ENCODE assay signal across 8 cellular contexts in genomic region chr22:30425616-30426394, GRCh38. TPM values are rescaled to one million over a fixed set of nuclear protein-coding genes. Genes with fewer than 3 reads are reported as not detected.
A peak's percentile ranks its signal among the peaks of the same experiment; 100 is the strongest.
DNase-seq lines count a peak whose midpoint lies in the region; ATAC-seq and TF ChIP-seq lines count a peak whose summit lies in the region.

MTFP1 (plus strand) TSS chr22:30425768; CDS start chr22:30425880, 112 bp downstream.

- in situ Hi-C loops in GM18951 (cut with MboI; ENCODE audit: low sequenced_read_pairs, unreplicated experiment), result no loop called here

- peaks cover 29% of the 10 kb centered on the region for H3K36me3 Mint-ChIP-seq in stimulated activated memory B cell treated with anti-CD40 and anti-IgM and Interleukin-4, amounts not matched to agents 10 μg/mL and 1 μg/mL and 100 μg/mL, for 72 hours

- H2BK15ac ChIP-seq in mesendoderm (replicated peaks; ENCODE audit: low read depth), result no peak within 1 kb of the TSS

- peaks cover 3% of the 10 kb centered on the region for H3K79me1 ChIP-seq in mesendoderm (ENCODE audit: low read length)

- no peak for ATAC-seq in stimulated activated memory B cell treated with anti-CD40 and anti-IgM and Interleukin-4, amounts not matched to agents 10 μg/mL and 1 μg/mL and 100 μg/mL, for 72 hours

- H3K36me3 ChIP-seq in ACC112 (ENCODE audit: insufficient read depth, low read length) (peaks cover 10% of the 10 kb centered on the region; the same call in 1 of the 2 replicates), endocrine pancreas (ENCODE audit: control insufficient read depth, insufficient read depth, low read length) (no peaks in the 10 kb centered on the region), mesendoderm (ENCODE audit: control insufficient read depth, insufficient read depth, low read length) (no peaks in the 10 kb centered on the region)

- H3K23ac ChIP-seq in mesendoderm (ENCODE audit: low read length), result no peak within 1 kb of the TSS

- H3K79me2 ChIP-seq in ACC112 (ENCODE audit: control insufficient read depth, insufficient read depth, low read length, unreplicated experiment), result peaks cover 6% of the 10 kb centered on the region
- no peaks in the 10 kb centered on the region for H3K79me2 ChIP-seq in mesendoderm (ENCODE audit: control insufficient read depth, insufficient read depth, low read length)

- H3K27ac Mint-ChIP-seq in stimulated activated memory B cell treated with anti-CD40 and anti-IgM and Interleukin-4, amounts not matched to agents 10 μg/mL and 1 μg/mL and 100 μg/mL, for 72 hours, result peak within 1 kb of the TSS; percentile 94

- H3K18ac ChIP-seq in mesendoderm (ENCODE audit: low read length), result peak within 1 kb of the TSS; percentile 84

- no peaks in the 10 kb centered on the region for H3K9me3 Mint-ChIP-seq in stimulated activated memory B cell treated with anti-CD40 and anti-IgM and Interleukin-4, amounts not matched to agents 10 μg/mL and 1 μg/mL and 100 μg/mL, for 72 hours

- TF ChIP-seq POLR2A in GM18951 (IDR thresholded peaks at IDR 0.05; ENCODE audit: extremely low read depth, insufficient read depth, insufficient read length), result peak; percentile 79

- H3K9ac ChIP-seq in endocrine pancreas (ENCODE audit: control insufficient read depth, insufficient read depth, low read length), result peak within 1 kb of the TSS; percentile 65
- peak within 1 kb of the TSS; percentile 82 for H3K9ac ChIP-seq in mesendoderm (ENCODE audit: low read length)

- H3K4me3 ChIP-seq in ACC112 (ENCODE audit: low read depth, low read length), result peak within 1 kb of the TSS; percentile 79
- peak within 1 kb of the TSS; percentile 57 for H3K4me3 ChIP-seq in endocrine pancreas (ENCODE audit: control insufficient read depth, insufficient read depth, low read length)
- H3K4me3 ChIP-seq in mesendoderm (ENCODE audit: low read length), result peak within 1 kb of the TSS; percentile 63

- peak within 1 kb of the TSS; percentile 64 for H3K4ac ChIP-seq in mesendoderm (ENCODE audit: low read depth, low read length)

- no peaks in the 10 kb centered on the region for H3K9me3 ChIP-seq in endocrine pancreas (ENCODE audit: control insufficient read depth, low read length)

- peak within 1 kb of the TSS; percentile 30 for H3K4me2 ChIP-seq in mesendoderm (ENCODE audit: low read length)

- H2AFZ ChIP-seq in ACC112 (ENCODE audit: low read length, unreplicated experiment), result peak within 1 kb of the TSS; percentile 4

- H3K27me3 Mint-ChIP-seq in stimulated activated memory B cell treated with anti-CD40 and anti-IgM and Interleukin-4, amounts not matched to agents 10 μg/mL and 1 μg/mL and 100 μg/mL, for 72 hours, result no peaks in the 10 kb centered on the region

- no peak within 1 kb of the TSS for H2BK120ac ChIP-seq in mesendoderm (ENCODE audit: low read depth, low read length)

- peak within 1 kb of the TSS; percentile 95 for H3K56ac ChIP-seq in mesendoderm (ENCODE audit: low read length)

- H3K27me3 ChIP-seq in ACC112 (ENCODE audit: insufficient read depth, low read length), result no peaks in the 10 kb centered on the region
- H3K27me3 ChIP-seq in endocrine pancreas (ENCODE audit: control insufficient read depth, insufficient read depth, low read length), result no peaks in the 10 kb centered on the region
- no peaks in the 10 kb centered on the region for H3K27me3 ChIP-seq in mesendoderm (ENCODE audit: insufficient read depth, low read length, poor library complexity)

- peaks cover 51% of the 10 kb centered on the region for H3K4me1 Mint-ChIP-seq in stimulated activated memory B cell treated with anti-CD40 and anti-IgM and Interleukin-4, amounts not matched to agents 10 μg/mL and 1 μg/mL and 100 μg/mL, for 72 hours

- peaks cover 39% of the 10 kb centered on the region for H3K4me1 ChIP-seq in ACC112 (ENCODE audit: control insufficient read depth, insufficient read depth, low read length, unreplicated experiment)
- peaks cover 5% of the 10 kb centered on the region for H3K4me1 ChIP-seq in endocrine pancreas (ENCODE audit: control insufficient read depth, insufficient read depth, low read length)
- peaks cover 17% of the 10 kb centered on the region for H3K4me1 ChIP-seq in mesendoderm (ENCODE audit: control insufficient read depth, low read depth, low read length)

- no peak within 1 kb of the TSS for H2AK5ac ChIP-seq in mesendoderm (ENCODE audit: low read length)

- H3K27ac ChIP-seq in ACC112 (ENCODE audit: low read depth, low read length) (peak within 1 kb of the TSS; percentile 100), mesendoderm (ENCODE audit: low read depth, low read length) (peak within 1 kb of the TSS; percentile 83)

- no peak within 1 kb of the TSS for H2BK5ac ChIP-seq in mesendoderm (ENCODE audit: low read length)

- H4K5ac ChIP-seq in mesendoderm (ENCODE audit: low read length), result peak within 1 kb of the TSS; percentile 47

- no peak within 1 kb of the TSS for H4K8ac ChIP-seq in mesendoderm (ENCODE audit: low read depth, low read length)

- H3K4me3 Mint-ChIP-seq in stimulated activated memory B cell treated with anti-CD40 and anti-IgM and Interleukin-4, amounts not matched to agents 10 μg/mL and 1 μg/mL and 100 μg/mL, for 72 hours, result peak within 1 kb of the TSS; percentile 99

- DNase-seq in NCI-H510A treated with DMSO at 0.1 percent for 48 hours (lab: John Stamatoyannopoulos, UW) (peak; percentile 48), mesendoderm (peak; percentile 95), GOT3 (lab: John Stamatoyannopoulos, UW) (no peak)
- DNase-seq in activated CD8-positive, alpha-beta memory T cell treated with anti-CD3 and anti-CD28 coated beads for 24 hours, result peak; percentile 86

- WGBS in mesendoderm (ENCODE audit: extremely low coverage, insufficient coverage, low lambda C conversion rate), result no CpG with 5 or more reads among the region's 62 CpGs

RNA-seq across cellular contexts. Expression of gene MTFP1, which starts in this region (rescaled TPM):
- polyA plus RNA-seq in mesendoderm (2013, experiment 1 of 2), result 24.5 TPM
- 24.6 TPM for polyA plus RNA-seq in mesendoderm (2013, experiment 2 of 2)
